In genomic region chr19:10748924-10749434, GRCh38 we compare ENCODE assay signal across 1 cellular context.
TF ChIP-seq lines count a peak whose summit lies in the region.

No MANE protein-coding gene starts in this region.

TF ChIP-seq in K562, 482 proteins besides CTCF, POLR2A, EP300 and RAD21 (continued from another document and continues in another):
- TF ChIP-seq EP400 (IDR thresholded peaks at IDR 0.05): peak; percentile 62; the same call in 1 of the 2 replicates
- no peak for TF ChIP-seq NR2C2 (CRISPR knock-in tag; IDR thresholded peaks at IDR 0.05)
- TF ChIP-seq NR2C2 (tag; IDR thresholded peaks at IDR 0.05): no peak
- peak; percentile 37; the same call in 1 of the 2 replicates for TF ChIP-seq MAFF (IDR thresholded peaks at IDR 0.05; ENCODE audit: low read length)
- TF ChIP-seq ATF6 (CRISPR knock-in tag; IDR thresholded peaks at IDR 0.05): no peak
- no peak for TF ChIP-seq TRIM28 (IDR thresholded peaks at IDR 0.05)
- TF ChIP-seq MITF (IDR thresholded peaks at IDR 0.05): peak; percentile 25; the same call in 1 of the 2 replicates
- TF ChIP-seq ZNF140 (CRISPR knock-in tag; IDR thresholded peaks at IDR 0.05): no peak
- peak; percentile 37 for TF ChIP-seq SMAD1 (IDR thresholded peaks at IDR 0.05; ENCODE audit: low read depth, low read length, partially characterized antibody)
- peak; percentile 95 for TF ChIP-seq FOSL1 (tag; conservative IDR thresholded peaks at IDR 0.05)
- TF ChIP-seq MAX (CRISPR knock-in tag; IDR thresholded peaks at IDR 0.05): 0 out of 2 replicates have a peak, but pooled peaks have one; percentile 19
- TF ChIP-seq ZEB2 (IDR thresholded peaks at IDR 0.05): peak; percentile 86
- no peak for TF ChIP-seq BRCA1 (IDR thresholded peaks at IDR 0.05)
- TF ChIP-seq BRCA1 (CRISPR knock-in tag; IDR thresholded peaks at IDR 0.05): no peak
- TF ChIP-seq KDM2B (CRISPR knock-in tag; IDR thresholded peaks at IDR 0.05): no peak
- TF ChIP-seq SMARCE1 (IDR thresholded peaks at IDR 0.05): peak; percentile 92
- peak; percentile 91 for TF ChIP-seq BHLHE40 (IDR thresholded peaks at IDR 0.05; ENCODE audit: low read length)
- peak; percentile 94 for TF ChIP-seq NFIC (IDR thresholded peaks at IDR 0.05)
- TF ChIP-seq SMARCA4 (IDR thresholded peaks at IDR 0.05): peak; percentile 89
- TF ChIP-seq ATF3 (IDR thresholded peaks at IDR 0.05): peak; percentile 90
- TF ChIP-seq ATF3 (CRISPR knock-in tag; conservative IDR thresholded peaks at IDR 0.05): no peak
- TF ChIP-seq PREB (CRISPR knock-in tag; IDR thresholded peaks at IDR 0.05): no peak
- no peak for TF ChIP-seq ZFP91 (CRISPR knock-in tag; IDR thresholded peaks at IDR 0.05)
- no peak for TF ChIP-seq CUX1 (CRISPR knock-in tag; IDR thresholded peaks at IDR 0.05)
- peak; percentile 67 for TF ChIP-seq ZBTB9 (CRISPR knock-in tag; IDR thresholded peaks at IDR 0.05)
- TF ChIP-seq ZNF707 (CRISPR knock-in tag; conservative IDR thresholded peaks at IDR 0.05): no peak
- TF ChIP-seq MTA3 (IDR thresholded peaks at IDR 0.05; ENCODE audit: borderline replicate concordance): peak; percentile 94; the same call in 1 of the 2 replicates
- TF ChIP-seq SAP30 (IDR thresholded peaks at IDR 0.05; ENCODE audit: borderline replicate concordance, insufficient read depth, low read depth, low read length, poor library complexity, severe bottlenecking): no peak
- peak; percentile 51; the same call in 1 of the 2 replicates for TF ChIP-seq MECOM (CRISPR knock-in tag; IDR thresholded peaks at IDR 0.05)
- no peak for TF ChIP-seq STAT5A (IDR thresholded peaks at IDR 0.05; ENCODE audit: borderline replicate concordance, low read length)
- no peak for TF ChIP-seq STAT5B (CRISPR knock-in tag; IDR thresholded peaks at IDR 0.05)
- no peak for TF ChIP-seq AFF1 (IDR thresholded peaks at IDR 0.05; ENCODE audit: low read depth in 1 of 2, partially characterized antibody in 2 of 2)
- peak in 1 of 2 experiments; percentile 37; a peak in 1 of 4 replicates for TF ChIP-seq SRF (CRISPR knock-in tag; IDR thresholded peaks at IDR 0.05)
- 0 out of 2 replicates have a peak, but pooled peaks have one; percentile 4 for TF ChIP-seq JUNB (CRISPR knock-in tag; conservative IDR thresholded peaks at IDR 0.05)
- peak; percentile 12 for TF ChIP-seq NEUROD1 (IDR thresholded peaks at IDR 0.05; ENCODE audit: borderline replicate concordance, low read depth, low read length, partially characterized antibody)
- no peak for TF ChIP-seq ZNF609 (CRISPR knock-in tag; IDR thresholded peaks at IDR 0.05; ENCODE audit: borderline replicate concordance)
